Comparison of ENCODE assay signal across 1 cellular context in the genomic region with DNA sequence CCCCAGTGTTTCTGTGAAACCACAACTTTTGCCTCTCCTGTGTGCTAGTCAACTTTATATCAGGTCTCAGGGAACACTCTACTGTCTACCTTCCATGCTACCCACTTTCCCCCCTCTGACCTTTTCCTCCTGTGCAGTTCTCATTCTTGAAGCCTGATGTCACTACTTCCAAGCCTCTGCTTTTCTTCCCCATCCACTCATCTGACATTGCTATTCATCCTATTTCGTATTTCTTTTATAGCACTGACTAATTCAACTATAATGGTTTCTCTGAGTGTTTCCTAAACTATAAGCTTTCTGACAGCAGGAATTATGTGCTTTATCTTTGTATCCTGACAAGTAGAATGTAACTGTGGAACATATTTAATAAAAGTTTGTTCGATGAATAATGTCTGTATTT.
TF ChIP-seq lines count a peak whose summit lies in the region.

No MANE protein-coding gene starts in this region.

TF ChIP-seq in SK-N-SH, 30 proteins besides CTCF, POLR2A, EP300 and RAD21 (continued from another document):
- TF ChIP-seq RXRA (IDR thresholded peaks at IDR 0.05; ENCODE audit: borderline replicate concordance, low read depth) (peak; percentile 63; the same call in 1 of the 2 replicates), FOSL2 (IDR thresholded peaks at IDR 0.05; ENCODE audit: borderline replicate concordance, low read depth) (peak; percentile 49; the same call in 1 of the 2 replicates), JUND (IDR thresholded peaks at IDR 0.05) (peak; percentile 78), TEAD4 (IDR thresholded peaks at IDR 0.05; ENCODE audit: borderline replicate concordance, insufficient read depth) (0 out of 2 replicates have a peak, but pooled peaks have one; percentile 16), YY1 (IDR thresholded peaks at IDR 0.05; ENCODE audit: low read depth) (no peak), POLR2AphosphoS5 (IDR thresholded peaks at IDR 0.05; ENCODE audit: low read depth, low read length) (peak; percentile 40; the same call in 1 of the 2 replicates), NFIC (IDR thresholded peaks at IDR 0.05; ENCODE audit: borderline replicate concordance) (no peak), TAF1 (IDR thresholded peaks at IDR 0.05; ENCODE audit: borderline replicate concordance, low read depth, low read length) (no peak), NRF1 (IDR thresholded peaks at IDR 0.05; ENCODE audit: low read depth, low read length) (no peak), ELF1 (IDR thresholded peaks at IDR 0.05) (no peak)
- TF ChIP-seq, protein P1, sequence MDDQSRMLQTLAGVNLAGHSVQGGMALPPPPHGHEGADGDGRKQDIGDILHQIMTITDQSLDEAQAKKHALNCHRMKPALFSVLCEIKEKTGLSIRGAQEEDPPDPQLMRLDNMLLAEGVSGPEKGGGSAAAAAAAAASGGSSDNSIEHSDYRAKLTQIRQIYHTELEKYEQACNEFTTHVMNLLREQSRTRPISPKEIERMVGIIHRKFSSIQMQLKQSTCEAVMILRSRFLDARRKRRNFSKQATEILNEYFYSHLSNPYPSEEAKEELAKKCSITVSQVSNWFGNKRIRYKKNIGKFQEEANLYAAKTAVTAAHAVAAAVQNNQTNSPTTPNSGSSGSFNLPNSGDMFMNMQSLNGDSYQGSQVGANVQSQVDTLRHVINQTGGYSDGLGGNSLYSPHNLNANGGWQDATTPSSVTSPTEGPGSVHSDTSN (IDR thresholded peaks at IDR 0.05): peak; percentile 83
TF ChIP-seq in SK-N-SH: peak in this region for 8.
